In genomic region chr5:127290019-127290945, GRCh38 we compare ENCODE assay signal across 8 cellular contexts. TPM values are rescaled to one million over a fixed set of nuclear protein-coding genes. Genes with fewer than 3 reads are reported as not detected.
A peak's percentile ranks its signal among the peaks of the same experiment; 100 is the strongest.
DNase-seq lines count a peak whose midpoint lies in the region; TF ChIP-seq lines count a peak whose summit lies in the region.

Gene MEGF10 (plus strand): TSS chr5:127290796. CDS start chr5:127331309, 40,513 bp downstream.

- DNase-seq in NCI-H2171 (lab: John Stamatoyannopoulos, UW) (peak; percentile 40), MCF 10A (ENCODE audit: unreplicated experiment) (peak; percentile 44), inferior parietal cortex (ENCODE audit: extremely low spot score) (peak; percentile 76), NCI-H1417 (lab: John Stamatoyannopoulos, UW) (no peak)
- DNase-seq in stimulated activated CD4-positive, alpha-beta T cell treated with anti-CD3 and anti-CD28 coated beads, Interleukin-2, amount 100 ng/mL, for 48 hours: peak; percentile 19 to 25
- no peak for DNase-seq in CD4-positive, alpha-beta memory T cell

- H3K9me3 Mint-ChIP-seq in MCF 10A (ENCODE audit: unreplicated experiment): peaks cover 10% of the 10 kb centered on the region
- H3K9me3 Mint-ChIP-seq in CD4-positive, alpha-beta memory T cell: peaks cover 0 to 20% (median 11%) of the 10 kb centered on the region in 8 donors

- BruUV-seq in MCF 10A (replicated peaks; lab: Mats Ljungman, UMichigan): no TSS peak

- H3K36me3 ChIP-seq in CD4-positive, alpha-beta memory T cell (ENCODE audit: insufficient read depth, low read length): no peaks in the 10 kb centered on the region

- H3K27me3 Mint-ChIP-seq in MCF 10A (ENCODE audit: insufficient read depth, unreplicated experiment): no peaks in the 10 kb centered on the region
- H3K27me3 Mint-ChIP-seq in CD4-positive, alpha-beta memory T cell: peaks cover 49 to 57% of the 10 kb centered on the region in 2 donors

- CTCF ChIA-PET in MCF 10A (lab: Yijun Ruan, JAX): interaction anchor here (0.6 to 2.2 kb wide), 4 partner anchors 147 to 197 kb away, joined by 3 to 10 read pairs (median 4); no protein-coding TSS in a partner anchor
- CTCF ChIA-PET in CD4-positive, alpha-beta memory T cell (lab: Charles Lee; ENCODE audit: partially characterized antibody): no interaction called here

- POLR2A ChIA-PET in MCF 10A (lab: Yijun Ruan, JAX): no interaction called here
- POLR2A ChIA-PET in CD4-positive, alpha-beta memory T cell (lab: Charles Lee; ENCODE audit: partially characterized antibody): no interaction called here

- H3K27ac ChIP-seq in 22Rv1: no peak within 1 kb of the TSS
- no peak within 1 kb of the TSS for H3K27ac ChIP-seq in CD4-positive, alpha-beta memory T cell (ENCODE audit: low read depth, low read length)

- intact Hi-C loops in MCF 10A (cut with micrococcal nuclease): loop anchor here (1.0 kb wide), 3 partner anchors 24 to 203 kb away; no protein-coding TSS in a partner anchor
- intact Hi-C loops in CD4-positive, alpha-beta memory T cell (cut with micrococcal nuclease): no loop called here

- no peak within 1 kb of the TSS for H3K4me3 ChIP-seq in CD4-positive, alpha-beta memory T cell (ENCODE audit: low read length in 2 of 2)

- TF ChIP-seq CTCF in 22Rv1 (IDR thresholded peaks at IDR 0.05) (peak; percentile 64), GM12873 (IDR thresholded peaks at IDR 0.05; ENCODE audit: insufficient read depth, low read depth, low read length, missing control alignments) (peak; percentile 63), MCF 10A (IDR thresholded peaks at IDR 0.05; ENCODE audit: unreplicated experiment) (peak; percentile 74)

- peak within 1 kb of the TSS; percentile 43 for H3K4me3 Mint-ChIP-seq in MCF 10A (ENCODE audit: unreplicated experiment)
- H3K4me3 Mint-ChIP-seq in CD4-positive, alpha-beta memory T cell: peak within 1 kb of the TSS in 4 of 8 donors; percentile 26 to 61 (median 41)

- peaks cover 12% of the 10 kb centered on the region for H3K27me3 ChIP-seq in CD4-positive, alpha-beta memory T cell (ENCODE audit: insufficient read depth, low read length)

- no peaks in the 10 kb centered on the region for H3K4me1 Mint-ChIP-seq in MCF 10A (ENCODE audit: insufficient read depth, unreplicated experiment)
- peaks cover 0 to 22% (median 7%) of the 10 kb centered on the region in 4 donors for H3K4me1 Mint-ChIP-seq in CD4-positive, alpha-beta memory T cell

- no peaks in the 10 kb centered on the region for H3K9me3 ChIP-seq in CD4-positive, alpha-beta memory T cell (ENCODE audit: control insufficient read depth in 1 of 2, low read length in 2 of 2)

- H3K27ac Mint-ChIP-seq in MCF 10A (ENCODE audit: low read depth, unreplicated experiment): no peak within 1 kb of the TSS
- no peak within 1 kb of the TSS for H3K27ac Mint-ChIP-seq in CD4-positive, alpha-beta memory T cell

- H3K4me1 ChIP-seq in CD4-positive, alpha-beta memory T cell (ENCODE audit: insufficient read depth, low read length): no peaks in the 10 kb centered on the region

- no peaks in the 10 kb centered on the region for H3K36me3 Mint-ChIP-seq in MCF 10A (ENCODE audit: insufficient read depth, unreplicated experiment)
- no peaks in the 10 kb centered on the region for H3K36me3 Mint-ChIP-seq in CD4-positive, alpha-beta memory T cell

RNA-seq across cellular contexts. Expression of gene MEGF10, which starts in this region (rescaled TPM):
- total RNA-seq in MCF 10A (2022): not detected in 2 replicates
- total RNA-seq in CD4-positive, alpha-beta memory T cell: not detected
- not detected for polyA plus RNA-seq in CD4-positive, alpha-beta memory T cell

Comparison
In these comparisons a context has a peak if more than half of its experiments do, and no peak if none do; other contexts are left out.
1. Peak in DNase-seq in MCF 10A; RNA of the gene not detected or under 1 TPM.
2. DNase-seq: peak in NCI-H2171 (single experiment), inferior parietal cortex (single experiment) and stimulated activated CD4-positive, alpha-beta T cell treated with anti-CD3 and anti-CD28 coated beads, Interleukin-2, amount 100 ng/mL, for 48 hours (2 of 2); none in CD4-positive, alpha-beta memory T cell (0 of 5) and NCI-H1417 (0 of 3).
3. Peak in every context shown above with its lines, with median percentiles within 50 percentile points of each other: CTCF ChIP-seq.